ENCODE assay signal across 1 cellular context in the genomic region with DNA sequence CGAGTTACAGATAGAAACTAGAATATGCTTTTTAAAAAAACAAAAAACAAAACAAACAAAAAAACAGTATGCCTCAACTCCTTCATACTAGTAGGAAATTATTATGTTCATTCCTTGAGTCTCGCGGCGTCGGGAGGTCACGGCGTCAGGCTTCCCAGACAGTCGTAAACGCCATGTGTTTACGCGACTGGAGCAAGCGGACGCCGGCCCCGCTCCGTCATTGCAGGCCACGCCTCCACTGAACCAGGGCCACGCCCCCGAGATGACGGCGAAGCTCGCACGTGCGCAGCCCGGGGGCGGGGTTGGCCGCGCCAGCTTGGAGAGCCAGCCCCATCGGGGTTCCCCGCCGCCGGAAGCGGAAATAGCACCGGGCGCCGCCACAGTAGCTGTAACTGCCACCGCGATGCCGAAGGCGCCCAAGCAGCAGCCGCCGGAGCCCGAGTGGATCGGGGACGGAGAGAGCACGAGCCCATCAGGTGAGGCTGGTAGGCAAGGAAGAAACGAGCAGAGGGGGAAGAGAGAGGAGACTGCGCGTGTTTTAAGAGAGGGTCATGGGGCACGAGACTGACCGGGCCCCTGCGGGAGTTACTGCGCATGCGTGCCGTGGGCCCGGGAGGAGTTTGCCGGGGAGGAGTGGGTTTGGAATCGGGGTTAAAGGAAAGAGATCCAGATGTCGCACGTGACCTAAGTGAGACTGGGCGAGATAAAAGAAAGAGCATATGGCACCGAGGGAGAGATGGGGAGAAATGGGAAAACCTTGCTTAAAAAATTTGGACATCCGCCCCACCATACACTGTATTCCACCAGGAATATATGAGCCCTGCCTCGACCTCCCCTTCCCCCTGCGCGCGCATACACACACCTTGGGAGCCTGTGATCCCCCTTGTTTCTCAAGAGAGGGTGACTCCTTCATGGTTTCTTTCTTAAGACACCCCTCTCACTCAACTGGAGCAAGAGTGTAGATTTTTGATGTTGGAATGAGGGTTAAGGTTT.
A peak's percentile ranks its signal among the peaks of the same experiment; 100 is the strongest.
TF ChIP-seq lines count a peak whose summit lies in the region.

A gene (plus strand): TSS at position 358 of the 993 bp plus-strand sequence. CDS start 46 bp downstream, at position 404.

TF ChIP-seq in GM12878, 131 proteins besides CTCF, POLR2A, EP300 and RAD21 (continued from another document and continues in another):
- TF ChIP-seq, protein P1, sequence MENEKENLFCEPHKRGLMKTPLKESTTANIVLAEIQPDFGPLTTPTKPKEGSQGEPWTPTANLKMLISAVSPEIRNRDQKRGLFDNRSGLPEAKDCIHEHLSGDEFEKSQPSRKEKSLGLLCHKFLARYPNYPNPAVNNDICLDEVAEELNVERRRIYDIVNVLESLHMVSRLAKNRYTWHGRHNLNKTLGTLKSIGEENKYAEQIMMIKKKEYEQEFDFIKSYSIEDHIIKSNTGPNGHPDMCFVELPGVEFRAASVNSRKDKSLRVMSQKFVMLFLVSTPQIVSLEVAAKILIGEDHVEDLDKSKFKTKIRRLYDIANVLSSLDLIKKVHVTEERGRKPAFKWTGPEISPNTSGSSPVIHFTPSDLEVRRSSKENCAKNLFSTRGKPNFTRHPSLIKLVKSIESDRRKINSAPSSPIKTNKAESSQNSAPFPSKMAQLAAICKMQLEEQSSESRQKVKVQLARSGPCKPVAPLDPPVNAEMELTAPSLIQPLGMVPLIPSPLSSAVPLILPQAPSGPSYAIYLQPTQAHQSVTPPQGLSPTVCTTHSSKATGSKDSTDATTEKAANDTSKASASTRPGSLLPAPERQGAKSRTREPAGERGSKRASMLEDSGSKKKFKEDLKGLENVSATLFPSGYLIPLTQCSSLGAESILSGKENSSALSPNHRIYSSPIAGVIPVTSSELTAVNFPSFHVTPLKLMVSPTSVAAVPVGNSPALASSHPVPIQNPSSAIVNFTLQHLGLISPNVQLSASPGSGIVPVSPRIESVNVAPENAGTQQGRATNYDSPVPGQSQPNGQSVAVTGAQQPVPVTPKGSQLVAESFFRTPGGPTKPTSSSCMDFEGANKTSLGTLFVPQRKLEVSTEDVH (IDR thresholded peaks at IDR 0.05; ENCODE audit: low read depth, partially characterized antibody): peak; percentile 63
- TF ChIP-seq HDGF (IDR thresholded peaks at IDR 0.05) (peak; percentile 97), SIN3A (IDR thresholded peaks at IDR 0.05; ENCODE audit: low read depth, low read length) (peak; percentile 82), NBN (IDR thresholded peaks at IDR 0.05) (peak; percentile 95), MYB (IDR thresholded peaks at IDR 0.05; ENCODE audit: borderline replicate concordance, low read depth, low read length) (peak; percentile 69; the same call in 1 of the 2 replicates), JUND (IDR thresholded peaks at IDR 0.05; ENCODE audit: low read depth, low read length) (no peak), PML (IDR thresholded peaks at IDR 0.05; ENCODE audit: low read length) (peak; percentile 96), IKZF2 (IDR thresholded peaks at IDR 0.05) (peak; percentile 27 to 51; a peak in 2 of 4 replicates), TCF7 (IDR thresholded peaks at IDR 0.05; ENCODE audit: borderline replicate concordance) (no peak), SMAD5 (IDR thresholded peaks at IDR 0.05; ENCODE audit: low read depth) (peak; percentile 94), ZBED1 (IDR thresholded peaks at IDR 0.05; ENCODE audit: borderline replicate concordance) (no peak), PAX8 (IDR thresholded peaks at IDR 0.05) (no peak), CREM (IDR thresholded peaks at IDR 0.05; ENCODE audit: low read depth) (peak; percentile 89; the same call in 1 of the 2 replicates), NRF1 (conservative IDR thresholded peaks at IDR 0.05; ENCODE audit: low read depth, low read length) (peak; percentile 49), KDM1A (IDR thresholded peaks at IDR 0.05; ENCODE audit: borderline replicate concordance) (no peak), CBFB (IDR thresholded peaks at IDR 0.05; ENCODE audit: low read depth) (no peak; the same call in 1 of the 2 replicates), CEBPB (IDR thresholded peaks at IDR 0.05; ENCODE audit: borderline replicate concordance in 1 of 2, low read depth in 2 of 2, low read length in 2 of 2) (no peak), SRF (IDR thresholded peaks at IDR 0.05; ENCODE audit: low read depth in 2 of 2, low read length in 2 of 2) (no peak)
- TF ChIP-seq, protein P2, sequence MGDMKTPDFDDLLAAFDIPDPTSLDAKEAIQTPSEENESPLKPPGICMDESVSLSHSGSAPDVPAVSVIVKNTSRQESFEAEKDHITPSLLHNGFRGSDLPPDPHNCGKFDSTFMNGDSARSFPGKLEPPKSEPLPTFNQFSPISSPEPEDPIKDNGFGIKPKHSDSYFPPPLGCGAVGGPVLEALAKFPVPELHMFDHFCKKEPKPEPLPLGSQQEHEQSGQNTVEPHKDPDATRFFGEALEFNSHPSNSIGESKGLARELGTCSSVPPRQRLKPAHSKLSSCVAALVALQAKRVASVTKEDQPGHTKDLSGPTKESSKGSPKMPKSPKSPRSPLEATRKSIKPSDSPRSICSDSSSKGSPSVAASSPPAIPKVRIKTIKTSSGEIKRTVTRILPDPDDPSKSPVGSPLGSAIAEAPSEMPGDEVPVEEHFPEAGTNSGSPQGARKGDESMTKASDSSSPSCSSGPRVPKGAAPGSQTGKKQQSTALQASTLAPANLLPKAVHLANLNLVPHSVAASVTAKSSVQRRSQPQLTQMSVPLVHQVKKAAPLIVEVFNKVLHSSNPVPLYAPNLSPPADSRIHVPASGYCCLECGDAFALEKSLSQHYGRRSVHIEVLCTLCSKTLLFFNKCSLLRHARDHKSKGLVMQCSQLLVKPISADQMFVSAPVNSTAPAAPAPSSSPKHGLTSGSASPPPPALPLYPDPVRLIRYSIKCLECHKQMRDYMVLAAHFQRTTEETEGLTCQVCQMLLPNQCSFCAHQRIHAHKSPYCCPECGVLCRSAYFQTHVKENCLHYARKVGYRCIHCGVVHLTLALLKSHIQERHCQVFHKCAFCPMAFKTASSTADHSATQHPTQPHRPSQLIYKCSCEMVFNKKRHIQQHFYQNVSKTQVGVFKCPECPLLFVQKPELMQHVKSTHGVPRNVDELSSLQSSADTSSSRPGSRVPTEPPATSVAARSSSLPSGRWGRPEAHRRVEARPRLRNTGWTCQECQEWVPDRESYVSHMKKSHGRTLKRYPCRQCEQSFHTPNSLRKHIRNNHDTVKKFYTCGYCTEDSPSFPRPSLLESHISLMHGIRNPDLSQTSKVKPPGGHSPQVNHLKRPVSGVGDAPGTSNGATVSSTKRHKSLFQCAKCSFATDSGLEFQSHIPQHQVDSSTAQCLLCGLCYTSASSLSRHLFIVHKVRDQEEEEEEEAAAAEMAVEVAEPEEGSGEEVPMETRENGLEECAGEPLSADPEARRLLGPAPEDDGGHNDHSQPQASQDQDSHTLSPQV (IDR thresholded peaks at IDR 0.05): no peak
- TF ChIP-seq, protein P3, sequence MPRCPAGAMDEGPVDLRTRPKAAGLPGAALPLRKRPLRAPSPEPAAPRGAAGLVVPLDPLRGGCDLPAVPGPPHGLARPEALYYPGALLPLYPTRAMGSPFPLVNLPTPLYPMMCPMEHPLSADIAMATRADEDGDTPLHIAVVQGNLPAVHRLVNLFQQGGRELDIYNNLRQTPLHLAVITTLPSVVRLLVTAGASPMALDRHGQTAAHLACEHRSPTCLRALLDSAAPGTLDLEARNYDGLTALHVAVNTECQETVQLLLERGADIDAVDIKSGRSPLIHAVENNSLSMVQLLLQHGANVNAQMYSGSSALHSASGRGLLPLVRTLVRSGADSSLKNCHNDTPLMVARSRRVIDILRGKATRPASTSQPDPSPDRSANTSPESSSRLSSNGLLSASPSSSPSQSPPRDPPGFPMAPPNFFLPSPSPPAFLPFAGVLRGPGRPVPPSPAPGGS (IDR thresholded peaks at IDR 0.05; ENCODE audit: borderline replicate concordance, insufficient read depth, low read depth, low read length, poor library complexity, severe bottlenecking): peak; percentile 59
- TF ChIP-seq, protein P4, sequence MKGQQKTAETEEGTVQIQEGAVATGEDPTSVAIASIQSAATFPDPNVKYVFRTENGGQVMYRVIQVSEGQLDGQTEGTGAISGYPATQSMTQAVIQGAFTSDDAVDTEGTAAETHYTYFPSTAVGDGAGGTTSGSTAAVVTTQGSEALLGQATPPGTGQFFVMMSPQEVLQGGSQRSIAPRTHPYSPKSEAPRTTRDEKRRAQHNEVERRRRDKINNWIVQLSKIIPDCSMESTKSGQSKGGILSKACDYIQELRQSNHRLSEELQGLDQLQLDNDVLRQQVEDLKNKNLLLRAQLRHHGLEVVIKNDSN (IDR thresholded peaks at IDR 0.05; ENCODE audit: borderline replicate concordance, extremely low read length, insufficient read depth, low read depth, low read length): peak; percentile 58
- TF ChIP-seq, protein P5, sequence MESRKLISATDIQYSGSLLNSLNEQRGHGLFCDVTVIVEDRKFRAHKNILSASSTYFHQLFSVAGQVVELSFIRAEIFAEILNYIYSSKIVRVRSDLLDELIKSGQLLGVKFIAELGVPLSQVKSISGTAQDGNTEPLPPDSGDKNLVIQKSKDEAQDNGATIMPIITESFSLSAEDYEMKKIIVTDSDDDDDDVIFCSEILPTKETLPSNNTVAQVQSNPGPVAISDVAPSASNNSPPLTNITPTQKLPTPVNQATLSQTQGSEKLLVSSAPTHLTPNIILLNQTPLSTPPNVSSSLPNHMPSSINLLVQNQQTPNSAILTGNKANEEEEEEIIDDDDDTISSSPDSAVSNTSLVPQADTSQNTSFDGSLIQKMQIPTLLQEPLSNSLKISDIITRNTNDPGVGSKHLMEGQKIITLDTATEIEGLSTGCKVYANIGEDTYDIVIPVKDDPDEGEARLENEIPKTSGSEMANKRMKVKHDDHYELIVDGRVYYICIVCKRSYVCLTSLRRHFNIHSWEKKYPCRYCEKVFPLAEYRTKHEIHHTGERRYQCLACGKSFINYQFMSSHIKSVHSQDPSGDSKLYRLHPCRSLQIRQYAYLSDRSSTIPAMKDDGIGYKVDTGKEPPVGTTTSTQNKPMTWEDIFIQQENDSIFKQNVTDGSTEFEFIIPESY (IDR thresholded peaks at IDR 0.05): no peak
- TF ChIP-seq, protein P6, sequence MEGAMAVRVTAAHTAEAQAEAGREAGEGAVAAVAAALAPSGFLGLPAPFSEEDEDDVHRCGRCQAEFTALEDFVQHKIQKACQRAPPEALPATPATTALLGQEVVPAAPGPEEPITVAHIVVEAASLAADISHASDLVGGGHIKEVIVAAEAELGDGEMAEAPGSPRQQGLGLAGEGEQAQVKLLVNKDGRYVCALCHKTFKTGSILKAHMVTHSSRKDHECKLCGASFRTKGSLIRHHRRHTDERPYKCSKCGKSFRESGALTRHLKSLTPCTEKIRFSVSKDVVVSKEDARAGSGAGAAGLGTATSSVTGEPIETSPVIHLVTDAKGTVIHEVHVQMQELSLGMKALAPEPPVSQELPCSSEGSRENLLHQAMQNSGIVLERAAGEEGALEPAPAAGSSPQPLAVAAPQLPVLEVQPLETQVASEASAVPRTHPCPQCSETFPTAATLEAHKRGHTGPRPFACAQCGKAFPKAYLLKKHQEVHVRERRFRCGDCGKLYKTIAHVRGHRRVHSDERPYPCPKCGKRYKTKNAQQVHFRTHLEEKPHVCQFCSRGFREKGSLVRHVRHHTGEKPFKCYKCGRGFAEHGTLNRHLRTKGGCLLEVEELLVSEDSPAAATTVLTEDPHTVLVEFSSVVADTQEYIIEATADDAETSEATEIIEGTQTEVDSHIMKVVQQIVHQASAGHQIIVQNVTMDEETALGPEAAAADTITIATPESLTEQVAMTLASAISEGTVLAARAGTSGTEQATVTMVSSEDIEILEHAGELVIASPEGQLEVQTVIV (IDR thresholded peaks at IDR 0.05; ENCODE audit: borderline replicate concordance, partially characterized antibody): peak; percentile 67
- TF ChIP-seq, protein P7, sequence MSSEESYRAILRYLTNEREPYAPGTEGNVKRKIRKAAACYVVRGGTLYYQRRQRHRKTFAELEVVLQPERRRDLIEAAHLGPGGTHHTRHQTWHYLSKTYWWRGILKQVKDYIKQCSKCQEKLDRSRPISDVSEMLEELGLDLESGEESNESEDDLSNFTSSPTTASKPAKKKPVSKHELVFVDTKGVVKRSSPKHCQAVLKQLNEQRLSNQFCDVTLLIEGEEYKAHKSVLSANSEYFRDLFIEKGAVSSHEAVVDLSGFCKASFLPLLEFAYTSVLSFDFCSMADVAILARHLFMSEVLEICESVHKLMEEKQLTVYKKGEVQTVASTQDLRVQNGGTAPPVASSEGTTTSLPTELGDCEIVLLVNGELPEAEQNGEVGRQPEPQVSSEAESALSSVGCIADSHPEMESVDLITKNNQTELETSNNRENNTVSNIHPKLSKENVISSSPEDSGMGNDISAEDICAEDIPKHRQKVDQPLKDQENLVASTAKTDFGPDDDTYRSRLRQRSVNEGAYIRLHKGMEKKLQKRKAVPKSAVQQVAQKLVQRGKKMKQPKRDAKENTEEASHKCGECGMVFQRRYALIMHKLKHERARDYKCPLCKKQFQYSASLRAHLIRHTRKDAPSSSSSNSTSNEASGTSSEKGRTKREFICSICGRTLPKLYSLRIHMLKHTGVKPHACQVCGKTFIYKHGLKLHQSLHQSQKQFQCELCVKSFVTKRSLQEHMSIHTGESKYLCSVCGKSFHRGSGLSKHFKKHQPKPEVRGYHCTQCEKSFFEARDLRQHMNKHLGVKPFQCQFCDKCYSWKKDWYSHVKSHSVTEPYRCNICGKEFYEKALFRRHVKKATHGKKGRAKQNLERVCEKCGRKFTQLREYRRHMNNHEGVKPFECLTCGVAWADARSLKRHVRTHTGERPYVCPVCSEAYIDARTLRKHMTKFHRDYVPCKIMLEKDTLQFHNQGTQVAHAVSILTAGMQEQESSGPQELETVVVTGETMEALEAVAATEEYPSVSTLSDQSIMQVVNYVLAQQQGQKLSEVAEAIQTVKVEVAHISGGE (CRISPR knock-in tag; IDR thresholded peaks at IDR 0.05): no peak
- TF ChIP-seq, protein P8, sequence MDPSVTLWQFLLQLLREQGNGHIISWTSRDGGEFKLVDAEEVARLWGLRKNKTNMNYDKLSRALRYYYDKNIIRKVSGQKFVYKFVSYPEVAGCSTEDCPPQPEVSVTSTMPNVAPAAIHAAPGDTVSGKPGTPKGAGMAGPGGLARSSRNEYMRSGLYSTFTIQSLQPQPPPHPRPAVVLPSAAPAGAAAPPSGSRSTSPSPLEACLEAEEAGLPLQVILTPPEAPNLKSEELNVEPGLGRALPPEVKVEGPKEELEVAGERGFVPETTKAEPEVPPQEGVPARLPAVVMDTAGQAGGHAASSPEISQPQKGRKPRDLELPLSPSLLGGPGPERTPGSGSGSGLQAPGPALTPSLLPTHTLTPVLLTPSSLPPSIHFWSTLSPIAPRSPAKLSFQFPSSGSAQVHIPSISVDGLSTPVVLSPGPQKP (IDR thresholded peaks at IDR 0.05; ENCODE audit: low read depth, low read length): peak; percentile 83
- TF ChIP-seq, protein P9, sequence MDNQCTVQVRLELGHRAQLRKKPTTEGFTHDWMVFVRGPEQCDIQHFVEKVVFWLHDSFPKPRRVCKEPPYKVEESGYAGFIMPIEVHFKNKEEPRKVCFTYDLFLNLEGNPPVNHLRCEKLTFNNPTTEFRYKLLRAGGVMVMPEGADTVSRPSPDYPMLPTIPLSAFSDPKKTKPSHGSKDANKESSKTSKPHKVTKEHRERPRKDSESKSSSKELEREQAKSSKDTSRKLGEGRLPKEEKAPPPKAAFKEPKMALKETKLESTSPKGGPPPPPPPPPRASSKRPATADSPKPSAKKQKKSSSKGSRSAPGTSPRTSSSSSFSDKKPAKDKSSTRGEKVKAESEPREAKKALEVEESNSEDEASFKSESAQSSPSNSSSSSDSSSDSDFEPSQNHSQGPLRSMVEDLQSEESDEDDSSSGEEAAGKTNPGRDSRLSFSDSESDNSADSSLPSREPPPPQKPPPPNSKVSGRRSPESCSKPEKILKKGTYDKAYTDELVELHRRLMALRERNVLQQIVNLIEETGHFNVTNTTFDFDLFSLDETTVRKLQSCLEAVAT (IDR thresholded peaks at IDR 0.05): peak; percentile 76
